3 cellular contexts compared by ENCODE assay signal in the genomic region with DNA sequence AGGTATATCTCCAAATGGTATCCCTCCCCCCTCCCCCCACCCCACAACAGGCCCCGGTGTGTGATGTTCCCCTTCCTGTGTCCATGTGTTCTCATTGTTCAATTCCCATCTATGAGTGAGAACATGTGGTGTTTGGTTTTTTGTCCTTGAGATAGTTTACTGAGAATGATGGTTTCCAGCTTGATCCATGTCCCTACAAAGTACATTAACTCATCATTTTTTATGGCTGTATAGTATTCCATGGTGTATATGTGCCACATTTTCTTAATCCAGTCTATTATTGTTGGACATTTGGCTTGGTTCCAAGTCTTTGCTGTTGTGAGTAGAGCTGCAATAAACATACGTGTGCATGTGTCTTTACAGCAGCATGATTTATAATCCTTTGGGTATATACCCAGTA.
DNase-seq lines count a peak whose midpoint lies in the region; ATAC-seq, FAIRE-seq and TF ChIP-seq lines count a peak whose summit lies in the region.
"Not testable (repeated sequence)": the region's sequence is repeated elsewhere in the genome, so short reads cannot be mapped to it uniquely, and the experiment has no call there.

No MANE protein-coding gene starts in this region.

- not testable (repeated sequence) for H3K36me3 ChIP-seq in HEK293 (ENCODE audit: control insufficient read depth in 2 of 2, insufficient read depth in 1 of 2, low read length in 2 of 2); K562 (ENCODE audit: control insufficient read depth, insufficient read depth, low read length)

- not testable (repeated sequence) for H3K4me3 ChIP-seq in HEK293 (ENCODE audit: low read depth, low read length); K562

- TF ChIP-seq RAD21 in K562 (CRISPR knock-in tag; conservative IDR thresholded peaks at IDR 0.05 in 1 of 2, IDR thresholded peaks at IDR 0.05 in 1 of 2): not testable (repeated sequence)

- not testable (repeated sequence) for TF ChIP-seq POLR2A in K562 (conservative IDR thresholded peaks at IDR 0.05)

- H4K20me1 ChIP-seq in K562 (replicated peaks; ENCODE audit: control insufficient read depth, insufficient read depth, low read length): not testable (repeated sequence)

- not testable (repeated sequence) for FAIRE-seq in K562 (lab: Jason Lieb, UNC)

- intact Hi-C loops in K562 (cut with micrococcal nuclease): not testable (repeated sequence)

- not testable (repeated sequence) for H3K9me3 ChIP-seq in HEK293 (ENCODE audit: control insufficient read depth, insufficient read depth, low read depth, low read length); K562 (replicated peaks; ENCODE audit: control insufficient read depth, insufficient read depth, low read depth, low read length)

- not testable (repeated sequence) for DNase-seq in K562 (ENCODE audit: extremely low read depth in 1 of 4, low spot score in 3 of 4); foreskin keratinocyte

- H3K4me1 ChIP-seq in HEK293 (ENCODE audit: control insufficient read depth, insufficient read depth, low read length); K562 (replicated peaks in 1 of 2; ENCODE audit: control insufficient read depth in 2 of 2, insufficient read depth in 2 of 2, low read length in 2 of 2); foreskin keratinocyte: not testable (repeated sequence)

- H3K27ac ChIP-seq in HEK293 (ENCODE audit: extremely low read depth, low read depth, low read length); K562 (ENCODE audit: extremely low read depth, low read depth, low read length); foreskin keratinocyte: not testable (repeated sequence)

- TF ChIP-seq EP300 in K562 (IDR thresholded peaks at IDR 0.05; ENCODE audit: low read length): not testable (repeated sequence)

- CTCF ChIA-PET in HEK293 (lab: Yijun Ruan, JAX); K562 (lab: Yijun Ruan, JAX; ENCODE audit: low intra/inter-chr PET ratio): not testable (repeated sequence)

- in situ Hi-C loops in K562 (cut with MboI): not testable (repeated sequence)

- BruUV-seq in K562 (replicated peaks; lab: Mats Ljungman, UMichigan): not testable (repeated sequence)

- not testable (repeated sequence) for H2AFZ ChIP-seq in K562 (ENCODE audit: low read depth, low read length)

- not testable (repeated sequence) for H3K9ac ChIP-seq in K562 (ENCODE audit: insufficient read depth in 1 of 2, low read depth in 2 of 2, low read length in 2 of 2)

- not testable (repeated sequence) for H3K27me3 ChIP-seq in K562 (ENCODE audit: control insufficient read depth in 2 of 2, insufficient read depth in 2 of 2, low read length in 2 of 2); foreskin keratinocyte

- H3K4me2 ChIP-seq in K562 (ENCODE audit: insufficient read depth, low read length): not testable (repeated sequence)

- POLR2A ChIA-PET in HEK293 (lab: Yijun Ruan, JAX): interaction anchor here (0.6 kb wide), 1 partner anchor 33 kb away, joined by 4 read pairs; no protein-coding TSS in a partner anchor
- POLR2A ChIA-PET in K562 (lab: Yijun Ruan, JAX): not testable (repeated sequence)

- TF ChIP-seq CTCF in HEK293 (tag by site-specific recombination; IDR thresholded peaks at IDR 0.05); K562 (IDR thresholded peaks at IDR 0.05 in 2 of 3, conservative IDR thresholded peaks at IDR 0.05 in 1 of 3; ENCODE audit: insufficient read depth in 2 of 3, low read depth in 1 of 3, low read length in 3 of 3); foreskin keratinocyte (conservative IDR thresholded peaks at IDR 0.05): not testable (repeated sequence)

- not testable (repeated sequence) for ATAC-seq in K562
- ATAC-seq in foreskin keratinocyte: peak; percentile 40

- 0% methylated on average over 1 of the region's 2 CpGs for WGBS in K562 (ENCODE audit: insufficient coverage, low coverage, missing lambda C conversion rate)

- H3K79me2 ChIP-seq in K562 (ENCODE audit: control insufficient read depth, insufficient read depth, low read length): not testable (repeated sequence)

- not testable (repeated sequence) for H3K9me1 ChIP-seq in K562 (ENCODE audit: control insufficient read depth, insufficient read depth, low read length)

TF ChIP-seq in HEK293, 187 proteins besides CTCF, POLR2A, EP300 and RAD21:
- TF ChIP-seq, protein P1, sequence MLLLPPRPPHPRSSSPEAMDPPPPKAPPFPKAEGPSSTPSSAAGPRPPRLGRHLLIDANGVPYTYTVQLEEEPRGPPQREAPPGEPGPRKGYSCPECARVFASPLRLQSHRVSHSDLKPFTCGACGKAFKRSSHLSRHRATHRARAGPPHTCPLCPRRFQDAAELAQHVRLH (tag by site-specific recombination; IDR thresholded peaks at IDR 0.05): peak; percentile 64
- TF ChIP-seq ZNF146 (tag by site-specific recombination; IDR thresholded peaks at IDR 0.05): peak; percentile 97

TF ChIP-seq in K562, 482 proteins besides CTCF, POLR2A, EP300 and RAD21:
- peak; percentile 66 for TF ChIP-seq NFIC (IDR thresholded peaks at IDR 0.05)
